21 cellular contexts compared by ENCODE assay signal in genomic region chr11:45948341-45948740, GRCh38. TPM values are rescaled to one million over a fixed set of nuclear protein-coding genes. Genes with fewer than 3 reads are reported as not detected.
A peak's percentile ranks its signal among the peaks of the same experiment; 100 is the strongest.
DNase-seq lines count a peak whose midpoint lies in the region; ATAC-seq and TF ChIP-seq lines count a peak whose summit lies in the region.
"Had no signal": no experiment of that assay in that cellular context is flagged by ENCODE, and none has a peak within 500 bp of the region (broad histone marks: within the 10 kb centered on the region; RNA-seq: fewer than 3 reads in every experiment).

No MANE protein-coding gene starts in this region.

- intact Hi-C loops in activated CD4-positive, alpha-beta T cell treated with anti-CD3 and anti-CD28 coated beads for 36 hours (cut with DNase I, micrococcal nuclease), result no loop called here

- TF ChIP-seq CTCF in nephron (IDR thresholded peaks at IDR 0.05; ENCODE audit: unreplicated experiment in 3 of 3), result no peak

- no peak for DNase-seq in activated CD4-positive, alpha-beta T cell treated with anti-CD3 and anti-CD28 coated beads for 36 hours
- DNase-seq in activated CD4-positive, alpha-beta T cell treated with anti-CD3 and anti-CD28 coated beads for 48 hours, result no peak
- DNase-seq in hippocampal formation (lab: John Stamatoyannopoulos, UW), result peak; percentile 8 to 35
- no peak for DNase-seq in NCI-H774 (lab: John Stamatoyannopoulos, UW)
- no peak for DNase-seq in activated effector memory CD4-positive, alpha-beta T cell treated with anti-CD3 and anti-CD28 coated beads, Interleukin-2, amount 50 U/mL, for 16 hours
- DNase-seq: 8988T; Calu3; CD8-positive, alpha-beta memory T cell; DMS53; GDM1; KG1; NCI-H1092; NCI-H1436; NCI-H187 treated with DMSO at 0.1 percent for 48 hours; NCI-H2107; NCI-H69; SHP77 treated with DMSO at 0.1 percent for 48 hours had no signal

- CTCF ChIA-PET in activated CD4-positive, alpha-beta T cell treated with anti-CD3 and anti-CD28 coated beads for 36 hours (lab: Charles Lee), result interaction anchor here (0.8 to 1.0 kb wide), 3 partner anchors 11 to 58 kb away, joined by 3 to 4 read pairs (median 4); no protein-coding TSS in a partner anchor

- H3K36me3 Mint-ChIP-seq in activated CD4-positive, alpha-beta T cell treated with anti-CD3 and anti-CD28 coated beads for 36 hours (ENCODE audit: low read depth), result peaks cover 18% of the 10 kb centered on the region
- peaks cover 82% of the 10 kb centered on the region for H3K36me3 Mint-ChIP-seq in nephron (ENCODE audit: low read depth)

- no peaks in the 10 kb centered on the region for H3K4me1 Mint-ChIP-seq in activated CD4-positive, alpha-beta T cell treated with anti-CD3 and anti-CD28 coated beads for 36 hours
- peaks cover 5% of the 10 kb centered on the region for H3K4me1 Mint-ChIP-seq in nephron
- H3K4me1 Mint-ChIP-seq: CD8-positive, alpha-beta memory T cell had no signal

- no peaks in the 10 kb centered on the region for H3K27me3 Mint-ChIP-seq in activated CD4-positive, alpha-beta T cell treated with anti-CD3 and anti-CD28 coated beads for 36 hours
- H3K27me3 Mint-ChIP-seq in nephron (ENCODE audit: low read depth), result no peaks in the 10 kb centered on the region
- H3K27me3 Mint-ChIP-seq: CD8-positive, alpha-beta memory T cell had no signal

- POLR2A ChIA-PET in activated CD4-positive, alpha-beta T cell treated with anti-CD3 and anti-CD28 coated beads for 36 hours (lab: Charles Lee), result no interaction called here

- no peak overlapping the region for H3K4me3 Mint-ChIP-seq in activated CD4-positive, alpha-beta T cell treated with anti-CD3 and anti-CD28 coated beads for 36 hours
- no peak overlapping the region for H3K4me3 Mint-ChIP-seq in nephron
- H3K4me3 Mint-ChIP-seq: CD8-positive, alpha-beta memory T cell had no signal

- no peaks in the 10 kb centered on the region for H3K9me3 Mint-ChIP-seq in activated CD4-positive, alpha-beta T cell treated with anti-CD3 and anti-CD28 coated beads for 36 hours (ENCODE audit: low read depth)
- no peaks in the 10 kb centered on the region for H3K9me3 Mint-ChIP-seq in nephron
- H3K9me3 Mint-ChIP-seq: CD8-positive, alpha-beta memory T cell had no signal

- H3K27ac Mint-ChIP-seq in activated CD4-positive, alpha-beta T cell treated with anti-CD3 and anti-CD28 coated beads for 36 hours, result peak overlapping the region; percentile 61
- H3K27ac Mint-ChIP-seq in nephron, result peak overlapping the region in 2 of 3 experiments; percentile 33 to 46
- H3K27ac Mint-ChIP-seq: CD8-positive, alpha-beta memory T cell had no signal

- no peak for ATAC-seq in activated CD4-positive, alpha-beta T cell treated with anti-CD3 and anti-CD28 coated beads for 36 hours
- no peak for ATAC-seq in GM21528 (IDR thresholded peaks at IDR 0.05; ENCODE audit: low FRiP score, unreplicated experiment)
- ATAC-seq in GM19351 (IDR thresholded peaks at IDR 0.05; ENCODE audit: unreplicated experiment), result no peak

RNA-seq across cellular contexts. Expression of gene LARGE2, which starts 25.9 kb away (rescaled TPM):
- 1 to 10 TPM in 1 of 2 experiments, under 1 TPM in 1; 0.75 to 1.1 TPM for total RNA-seq in activated CD4-positive, alpha-beta T cell treated with anti-CD3 and anti-CD28 coated beads for 36 hours
- total RNA-seq: H4 had no signal

RNA-seq across cellular contexts. Expression of gene PEX16, which starts 30.7 kb away (rescaled TPM):
- total RNA-seq in activated CD4-positive, alpha-beta T cell treated with anti-CD3 and anti-CD28 coated beads for 36 hours, result 10 to 100 TPM; 28.1 to 33.4 TPM

RNA-seq across cellular contexts. Expression of gene FREY1, which starts 41.3 kb away (rescaled TPM):
- 1 to 10 TPM; 1.0 to 1.5 TPM for total RNA-seq in activated CD4-positive, alpha-beta T cell treated with anti-CD3 and anti-CD28 coated beads for 36 hours
- total RNA-seq: H4 had no signal

Comparison
In these comparisons a context has a peak if more than half of its experiments do, and no peak if none do; other contexts are left out.
1. DNase-seq: peak in hippocampal formation (2 of 2); none in activated CD4-positive, alpha-beta T cell treated with anti-CD3 and anti-CD28 coated beads for 36 hours (single experiment), activated CD4-positive, alpha-beta T cell treated with anti-CD3 and anti-CD28 coated beads for 48 hours (single experiment), NCI-H774 (single experiment) and activated effector memory CD4-positive, alpha-beta T cell treated with anti-CD3 and anti-CD28 coated beads, Interleukin-2, amount 50 U/mL, for 16 hours (single experiment).